ENCODE assay signal across 9 cellular contexts in genomic region chr2:85852979-85853498, GRCh38. TPM values are rescaled to one million over a fixed set of nuclear protein-coding genes. Genes with fewer than 3 reads are reported as not detected.
DNase-seq lines count a peak whose midpoint lies in the region; ATAC-seq and FAIRE-seq lines count a peak whose summit lies in the region.
"Had no signal": no experiment of that assay in that cellular context is flagged by ENCODE, and none has a peak within 500 bp of the region (broad histone marks: within the 10 kb centered on the region; RNA-seq: fewer than 3 reads in every experiment).

No MANE protein-coding gene starts in this region.

- H3K27ac ChIP-seq in small intestine (ENCODE audit: low read depth in 1 of 2, low read length in 1 of 2): peak overlapping the region; percentile 81 to 95

- peak overlapping the region; percentile 39 for H3K4me3 Mint-ChIP-seq in dendritic cell treated with granulocyte-macrophage colony-stimulating factor and Interleukin-4, amounts not matched to agents 40 ng/mL and 50 ng/mL, for 4 days

- DNase-seq in T-helper 9 cell (peak; percentile 61), small intestine (peak; percentile 56), HK-2 (ENCODE audit: unreplicated experiment) (no peak), foreskin melanocyte (no peak), H7 (no peak)
- DNase-seq: IMR-90 had no signal

- no peaks in the 10 kb centered on the region for H3K9me3 ChIP-seq in small intestine (ENCODE audit: control insufficient read depth, low read depth)

- no peaks in the 10 kb centered on the region for H3K27me3 Mint-ChIP-seq in dendritic cell treated with granulocyte-macrophage colony-stimulating factor and Interleukin-4, amounts not matched to agents 40 ng/mL and 50 ng/mL, for 4 days

- FAIRE-seq in small intestine (lab: Jason Lieb, UNC): no peak

- H3K4me1 ChIP-seq in small intestine (ENCODE audit: control insufficient read depth in 2 of 2, insufficient read depth in 1 of 2, low read depth in 1 of 2, low read length in 1 of 2): peaks cover 0 to 4% of the 10 kb centered on the region in 2 donors

- ATAC-seq in GM18502 (IDR thresholded peaks at IDR 0.05; ENCODE audit: poor library complexity, unreplicated experiment): peak; percentile 75
- peak; percentile 43 for ATAC-seq in HG02870 (IDR thresholded peaks at IDR 0.05; ENCODE audit: unreplicated experiment)

- no peaks in the 10 kb centered on the region for H3K27me3 ChIP-seq in small intestine (ENCODE audit: control insufficient read depth in 2 of 2, insufficient read depth in 2 of 2, low read length in 2 of 2)
- no peaks in the 10 kb centered on the region for H3K27me3 ChIP-seq in H7 (ENCODE audit: control insufficient read depth, insufficient read depth, low read length)

- peak overlapping the region; percentile 90 for H3K27ac Mint-ChIP-seq in dendritic cell treated with granulocyte-macrophage colony-stimulating factor and Interleukin-4, amounts not matched to agents 40 ng/mL and 50 ng/mL, for 4 days

- WGBS in small intestine, 3 donors: 39 to 62% (median 41%) methylated on average over 11 of the region's 11 CpGs

- H3K9me3 Mint-ChIP-seq in dendritic cell treated with granulocyte-macrophage colony-stimulating factor and Interleukin-4, amounts not matched to agents 40 ng/mL and 50 ng/mL, for 4 days: no peaks in the 10 kb centered on the region

- H3K36me3 ChIP-seq in small intestine (ENCODE audit: control insufficient read depth in 2 of 2, insufficient read depth in 2 of 2, low read length in 2 of 2): peaks cover 0 to 2% of the 10 kb centered on the region in 2 donors
- no peaks in the 10 kb centered on the region for H3K36me3 ChIP-seq in H7 (replicated peaks; ENCODE audit: control insufficient read depth, insufficient read depth, low read length)

- peaks cover 98% of the 10 kb centered on the region for H3K36me3 Mint-ChIP-seq in dendritic cell treated with granulocyte-macrophage colony-stimulating factor and Interleukin-4, amounts not matched to agents 40 ng/mL and 50 ng/mL, for 4 days (ENCODE audit: low read depth)

- peak overlapping the region in 1 of 2 donors; percentile 24 for H3K4me3 ChIP-seq in small intestine (ENCODE audit: low read depth in 1 of 2, low read length in 2 of 2)
- H3K4me3 ChIP-seq in H7 (ENCODE audit: insufficient read depth, low read depth, low read length): no peak overlapping the region

- H3K4me1 Mint-ChIP-seq in dendritic cell treated with granulocyte-macrophage colony-stimulating factor and Interleukin-4, amounts not matched to agents 40 ng/mL and 50 ng/mL, for 4 days (ENCODE audit: low read depth): peaks cover 27% of the 10 kb centered on the region

- intact Hi-C loops in dendritic cell treated with granulocyte-macrophage colony-stimulating factor and Interleukin-4, amounts not matched to agents 40 ng/mL and 50 ng/mL, for 4 days (cut with micrococcal nuclease): loop anchor here (5.0 kb wide), 1 partner anchor 34 kb away; the partner anchor contains the start of gene ST3GAL5

RNA-seq across cellular contexts. Expression of gene ST3GAL5, which starts 35.8 kb away (rescaled TPM):
- polyA plus RNA-seq in small intestine: 1 to 10 TPM; 1.6 to 5.2 (median 2.0) TPM
- total RNA-seq in H7 (2014; rRNA removed; shearing (Covaris generic)): 2.1 and 3.4 TPM in 2 replicates

Comparison
In these comparisons a context has a peak if more than half of its experiments do, and no peak if none do; other contexts are left out.
1. DNase-seq: peak in T-helper 9 cell (single experiment) and small intestine (single experiment); none in HK-2 (single experiment), foreskin melanocyte (single experiment) and H7 (single experiment).